19 cellular contexts compared by ENCODE assay signal in the genomic region with DNA sequence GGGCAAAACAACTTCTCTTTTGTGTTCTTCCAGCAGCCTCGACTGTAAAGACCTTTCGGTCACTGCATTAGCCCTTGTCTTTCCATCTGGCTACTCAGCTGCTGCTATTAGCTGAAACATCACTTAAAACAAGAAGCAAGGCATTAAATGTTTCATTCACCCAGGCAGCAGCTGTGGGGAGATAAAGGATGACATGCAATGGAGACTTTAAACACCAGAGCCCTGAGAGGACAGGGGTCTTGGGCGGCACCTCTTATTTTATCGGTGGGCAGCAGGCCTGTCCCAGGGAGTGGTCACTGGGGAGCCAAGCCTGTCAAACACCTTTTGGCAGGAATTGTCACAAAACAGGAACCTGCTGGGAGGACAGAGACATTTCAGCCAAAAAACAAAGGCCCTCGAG.
DNase-seq lines count a peak whose midpoint lies in the region; ATAC-seq and TF ChIP-seq lines count a peak whose summit lies in the region.
"Had no signal": no experiment of that assay in that cellular context is flagged by ENCODE, and none has a peak within 500 bp of the region (broad histone marks: within the 10 kb centered on the region; RNA-seq: fewer than 3 reads in every experiment).

No MANE protein-coding gene starts in this region.

- no peak for DNase-seq in CD14-positive monocyte (ENCODE audit: low spot score)
- DNase-seq in esophagus muscularis mucosa (ENCODE audit: extremely low spot score) = peak; percentile 72
- DNase-seq in retina = peak; percentile 49
- no peak for DNase-seq in DMS53 treated with DMSO at 0.1 percent for 48 hours (lab: John Stamatoyannopoulos, UW; ENCODE audit: unreplicated experiment)
- no peak for DNase-seq in posterior cingulate gyrus
- DNase-seq in NCI-H2196 (lab: John Stamatoyannopoulos, UW; ENCODE audit: unreplicated experiment) = no peak
- DNase-seq: activated B cell treated with CpG ODN at 0.5 μM for 24 hours; activated T-cell treated with anti-CD3 and anti-CD28 coated beads, Interleukin-2, amount 50 U/mL, for 48 hours; COR-L47; hypothalamus; left colon; mesenchymal stem cell; NCI-H146; NCI-H446; NCI-H82; SJCRH30 had no signal

- TF ChIP-seq CTCF in CD14-positive monocyte (IDR thresholded peaks at IDR 0.05) (no peak), esophagus muscularis mucosa (IDR thresholded peaks at IDR 0.05) (no peak)

- H3K36me3 Mint-ChIP-seq in CD14-positive monocyte = no peaks in the 10 kb centered on the region
- H3K36me3 Mint-ChIP-seq: stimulated activated effector memory CD8-positive, alpha-beta T cell treated with anti-CD3 and anti-CD28 coated beads, Interleukin-12 subunit alpha, Interleukin-12 subunit beta, amount 100 ng/mL, for 72 hours had no signal

- no peak overlapping the region for H3K9ac ChIP-seq in BLaER1 treated with 17β-estradiol and CSF1 and Interleukin-3, amounts not matched to agents 10 nM and 100 nM

- H3K27ac Mint-ChIP-seq in CD14-positive monocyte = peak overlapping the region in 4 of 7 donors; percentile 19 to 57 (median 53)
- H3K27ac Mint-ChIP-seq: activated B cell treated with CpG ODN at 0.5 μM for 24 hours; stimulated activated effector memory CD8-positive, alpha-beta T cell treated with anti-CD3 and anti-CD28 coated beads, Interleukin-12 subunit alpha, Interleukin-12 subunit beta, amount 100 ng/mL, for 72 hours had no signal

- intact Hi-C loops in CD14-positive monocyte (cut with micrococcal nuclease) = no loop called here
- intact Hi-C loops in esophagus muscularis mucosa (cut with DNase I) = no loop called here
- intact Hi-C loops in posterior cingulate gyrus (cut with DNase I) = no loop called here

- peaks cover 0 to 9% (median 2%) of the 10 kb centered on the region in 7 donors for H3K9me3 Mint-ChIP-seq in CD14-positive monocyte
- H3K9me3 Mint-ChIP-seq: activated B cell treated with CpG ODN at 0.5 μM for 24 hours; stimulated activated effector memory CD8-positive, alpha-beta T cell treated with anti-CD3 and anti-CD28 coated beads, Interleukin-12 subunit alpha, Interleukin-12 subunit beta, amount 100 ng/mL, for 72 hours had no signal

- peaks cover 13% of the 10 kb centered on the region for H3K4me1 Mint-ChIP-seq in CD14-positive monocyte
- H3K4me1 Mint-ChIP-seq: activated B cell treated with CpG ODN at 0.5 μM for 24 hours had no signal

- WGBS in esophagus muscularis mucosa = 79% methylated on average over 4 of the region's 5 CpGs

- H3K4me3 ChIP-seq in BLaER1 treated with 17β-estradiol and CSF1 and Interleukin-3, amounts not matched to agents 10 nM and 100 nM = no peak overlapping the region
- no peak overlapping the region for H3K4me3 ChIP-seq in esophagus muscularis mucosa
- H3K4me3 ChIP-seq: SJCRH30 had no signal

- peaks cover 25 to 71% (median 39%) of the 10 kb centered on the region in 10 experiments for H3K4me1 ChIP-seq in BLaER1 treated with 17β-estradiol and CSF1 and Interleukin-3, amounts not matched to agents 10 nM and 100 nM
- H3K4me1 ChIP-seq in esophagus muscularis mucosa = peaks cover 0 to 24% (median 8%) of the 10 kb centered on the region in 4 donors
- H3K4me1 ChIP-seq: SJCRH30 had no signal

- H3K9me3 ChIP-seq in BLaER1 treated with 17β-estradiol and CSF1 and Interleukin-3, amounts not matched to agents 10 nM and 100 nM (replicated peaks in 1 of 11) = peaks cover 8 to 20% (median 12%) of the 10 kb centered on the region in 11 experiments; a peak in 21 of 22 replicates
- H3K9me3 ChIP-seq in esophagus muscularis mucosa = peaks cover 0 to 4% (median 0%) of the 10 kb centered on the region in 4 donors
- H3K9me3 ChIP-seq: SJCRH30 had no signal

- no peak overlapping the region for H3K27ac ChIP-seq in BLaER1 treated with 17β-estradiol and CSF1 and Interleukin-3, amounts not matched to agents 10 nM and 100 nM
- peak overlapping the region; percentile 14 to 49 (median 38) for H3K27ac ChIP-seq in esophagus muscularis mucosa (replicated peaks in 1 of 4)
- H3K27ac ChIP-seq: SJCRH30 had no signal

- no peak for TF ChIP-seq POLR2A in esophagus muscularis mucosa (IDR thresholded peaks at IDR 0.05; ENCODE audit: low read depth)

- TF ChIP-seq EP300 in esophagus muscularis mucosa (IDR thresholded peaks at IDR 0.05) = no peak

- no peak for ATAC-seq in HG03045 (IDR thresholded peaks at IDR 0.05; ENCODE audit: unreplicated experiment)
- ATAC-seq: left colon; stimulated activated effector memory CD8-positive, alpha-beta T cell treated with anti-CD3 and anti-CD28 coated beads, Interleukin-12 subunit alpha, Interleukin-12 subunit beta, amount 100 ng/mL, for 72 hours had no signal

- H3K27me3 Mint-ChIP-seq in CD14-positive monocyte (ENCODE audit: low read depth in 3 of 3) = no peaks in the 10 kb centered on the region
- H3K27me3 Mint-ChIP-seq: activated B cell treated with CpG ODN at 0.5 μM for 24 hours had no signal

- H3K4me2 ChIP-seq in BLaER1 treated with 17β-estradiol and CSF1 and Interleukin-3, amounts not matched to agents 10 nM and 100 nM = peak overlapping the region in 6 of 11 experiments; percentile 13 to 34 (median 20); a peak in 6 of 22 replicates

- H3K27me3 ChIP-seq in BLaER1 treated with 17β-estradiol and CSF1 and Interleukin-3, amounts not matched to agents 10 nM and 100 nM = no peaks in the 10 kb centered on the region
- H3K27me3 ChIP-seq in esophagus muscularis mucosa = no peaks in the 10 kb centered on the region
- H3K27me3 ChIP-seq: SJCRH30 had no signal

- peak overlapping the region; percentile 3 to 40 for H3K4me3 Mint-ChIP-seq in CD14-positive monocyte
- H3K4me3 Mint-ChIP-seq: activated B cell treated with CpG ODN at 0.5 μM for 24 hours; stimulated activated effector memory CD8-positive, alpha-beta T cell treated with anti-CD3 and anti-CD28 coated beads, Interleukin-12 subunit alpha, Interleukin-12 subunit beta, amount 100 ng/mL, for 72 hours had no signal

- no peaks in the 10 kb centered on the region for H3K36me3 ChIP-seq in BLaER1 treated with 17β-estradiol and CSF1 and Interleukin-3, amounts not matched to agents 10 nM and 100 nM
- no peaks in the 10 kb centered on the region for H3K36me3 ChIP-seq in esophagus muscularis mucosa
- H3K36me3 ChIP-seq: SJCRH30 had no signal

- H4K20me1 ChIP-seq in BLaER1 treated with 17β-estradiol and CSF1 and Interleukin-3, amounts not matched to agents 10 nM and 100 nM = no peaks in the 10 kb centered on the region

Comparison
In these comparisons a context has a peak if more than half of its experiments do, and no peak if none do; other contexts are left out.
1. H3K27ac ChIP-seq: peak in esophagus muscularis mucosa (4 of 4); none in BLaER1 treated with 17β-estradiol and CSF1 and Interleukin-3, amounts not matched to agents 10 nM and 100 nM (0 of 11).
2. DNase-seq: peak in esophagus muscularis mucosa (single experiment) and retina (single experiment); none in CD14-positive monocyte (single experiment), DMS53 treated with DMSO at 0.1 percent for 48 hours (single experiment), posterior cingulate gyrus (0 of 10) and NCI-H2196 (single experiment).